In genomic region chr9:136482793-136483588, GRCh38 we compare ENCODE assay signal across 1 cellular context.
TF ChIP-seq lines count a peak whose summit lies in the region.

A gene with protein sequence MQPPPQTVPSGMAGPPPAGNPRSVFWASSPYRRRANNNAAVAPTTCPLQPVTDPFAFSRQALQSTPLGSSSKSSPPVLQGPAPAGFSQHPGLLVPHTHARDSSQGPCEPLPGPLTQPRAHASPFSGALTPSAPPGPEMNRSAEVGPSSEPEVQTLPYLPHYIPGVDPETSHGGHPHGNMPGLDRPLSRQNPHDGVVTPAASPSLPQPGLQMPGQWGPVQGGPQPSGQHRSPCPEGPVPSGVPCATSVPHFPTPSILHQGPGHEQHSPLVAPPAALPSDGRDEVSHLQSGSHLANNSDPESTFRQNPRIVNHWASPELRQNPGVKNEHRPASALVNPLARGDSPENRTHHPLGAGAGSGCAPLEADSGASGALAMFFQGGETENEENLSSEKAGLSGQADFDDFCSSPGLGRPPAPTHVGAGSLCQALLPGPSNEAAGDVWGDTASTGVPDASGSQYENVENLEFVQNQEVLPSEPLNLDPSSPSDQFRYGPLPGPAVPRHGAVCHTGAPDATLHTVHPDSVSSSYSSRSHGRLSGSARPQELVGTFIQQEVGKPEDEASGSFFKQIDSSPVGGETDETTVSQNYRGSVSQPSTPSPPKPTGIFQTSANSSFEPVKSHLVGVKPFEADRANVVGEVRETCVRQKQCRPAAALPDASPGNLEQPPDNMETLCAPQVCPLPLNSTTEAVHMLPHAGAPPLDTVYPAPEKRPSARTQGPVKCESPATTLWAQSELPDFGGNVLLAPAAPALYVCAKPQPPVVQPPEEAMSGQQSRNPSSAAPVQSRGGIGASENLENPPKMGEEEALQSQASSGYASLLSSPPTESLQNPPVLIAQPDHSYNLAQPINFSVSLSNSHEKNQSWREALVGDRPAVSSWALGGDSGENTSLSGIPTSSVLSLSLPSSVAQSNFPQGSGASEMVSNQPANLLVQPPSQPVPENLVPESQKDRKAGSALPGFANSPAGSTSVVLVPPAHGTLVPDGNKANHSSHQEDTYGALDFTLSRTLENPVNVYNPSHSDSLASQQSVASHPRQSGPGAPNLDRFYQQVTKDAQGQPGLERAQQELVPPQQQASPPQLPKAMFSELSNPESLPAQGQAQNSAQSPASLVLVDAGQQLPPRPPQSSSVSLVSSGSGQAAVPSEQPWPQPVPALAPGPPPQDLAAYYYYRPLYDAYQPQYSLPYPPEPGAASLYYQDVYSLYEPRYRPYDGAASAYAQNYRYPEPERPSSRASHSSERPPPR (N-terminal part only) (minus strand): TSS chr9:136483040. CDS start chr9:136477615, 5,425 bp downstream.

TF ChIP-seq in K562, 482 proteins besides CTCF, POLR2A, EP300 and RAD21 (continued from another document):
- TF ChIP-seq, protein P1, sequence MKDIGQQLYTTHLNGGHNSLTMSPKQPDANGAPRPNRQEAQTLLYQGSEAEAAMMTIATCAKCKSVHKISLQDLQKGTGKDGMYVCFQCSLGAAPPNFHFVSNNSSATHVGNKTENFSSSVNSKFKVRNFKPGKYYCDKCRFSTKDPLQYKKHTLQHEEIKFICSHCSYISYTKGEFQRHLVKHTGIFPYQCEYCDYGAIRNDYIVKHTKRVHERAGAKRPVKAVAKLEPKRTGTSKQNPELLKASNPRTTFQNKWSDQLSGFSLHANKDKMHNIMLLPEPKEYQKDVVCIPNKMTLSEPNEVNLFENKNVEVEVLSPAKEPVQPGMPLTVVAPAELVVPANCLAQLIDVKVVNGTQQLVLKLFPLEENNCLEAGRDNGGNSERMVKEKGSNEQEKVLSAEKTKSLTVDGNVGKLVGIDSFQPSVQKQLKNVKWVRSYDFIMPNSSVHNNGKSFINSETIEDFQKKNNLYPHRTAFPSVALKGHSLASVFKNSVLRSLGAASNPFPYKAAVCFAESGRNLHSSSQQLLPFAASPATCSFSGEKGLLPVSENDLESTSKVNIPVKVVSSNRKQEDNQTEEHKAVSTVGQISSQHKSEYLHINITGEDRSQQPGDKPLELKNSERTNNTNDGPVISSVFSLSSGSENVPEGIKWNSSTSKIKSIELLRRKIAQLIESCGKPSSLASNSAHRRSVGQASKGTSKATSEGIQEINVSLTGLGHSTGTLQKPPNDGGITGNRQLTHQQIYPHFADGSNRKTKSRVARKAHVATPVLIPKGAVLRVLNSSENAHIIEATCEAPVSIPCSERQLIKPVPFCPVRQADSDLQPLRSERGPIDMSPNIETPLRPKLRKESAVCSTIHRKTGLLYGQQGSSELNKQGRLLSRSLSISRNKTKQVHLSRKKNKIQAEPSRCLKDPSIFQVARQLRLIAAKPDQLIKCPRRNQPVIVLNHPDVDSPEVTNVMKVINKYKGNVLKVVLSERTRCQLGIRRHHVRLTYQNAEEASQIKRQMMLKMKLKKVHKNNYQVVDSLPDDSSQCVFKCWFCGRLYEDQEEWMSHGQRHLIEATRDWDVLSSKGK (CRISPR knock-in tag; IDR thresholded peaks at IDR 0.05) = no peak
- peak; percentile 55 for TF ChIP-seq PHF8 (IDR thresholded peaks at IDR 0.05; ENCODE audit: borderline replicate concordance, low read length)
- TF ChIP-seq, protein P2, sequence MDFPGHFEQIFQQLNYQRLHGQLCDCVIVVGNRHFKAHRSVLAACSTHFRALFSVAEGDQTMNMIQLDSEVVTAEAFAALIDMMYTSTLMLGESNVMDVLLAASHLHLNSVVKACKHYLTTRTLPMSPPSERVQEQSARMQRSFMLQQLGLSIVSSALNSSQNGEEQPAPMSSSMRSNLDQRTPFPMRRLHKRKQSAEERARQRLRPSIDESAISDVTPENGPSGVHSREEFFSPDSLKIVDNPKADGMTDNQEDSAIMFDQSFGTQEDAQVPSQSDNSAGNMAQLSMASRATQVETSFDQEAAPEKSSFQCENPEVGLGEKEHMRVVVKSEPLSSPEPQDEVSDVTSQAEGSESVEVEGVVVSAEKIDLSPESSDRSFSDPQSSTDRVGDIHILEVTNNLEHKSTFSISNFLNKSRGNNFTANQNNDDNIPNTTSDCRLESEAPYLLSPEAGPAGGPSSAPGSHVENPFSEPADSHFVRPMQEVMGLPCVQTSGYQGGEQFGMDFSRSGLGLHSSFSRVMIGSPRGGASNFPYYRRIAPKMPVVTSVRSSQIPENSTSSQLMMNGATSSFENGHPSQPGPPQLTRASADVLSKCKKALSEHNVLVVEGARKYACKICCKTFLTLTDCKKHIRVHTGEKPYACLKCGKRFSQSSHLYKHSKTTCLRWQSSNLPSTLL (IDR thresholded peaks at IDR 0.05) = no peak
- no peak for TF ChIP-seq ZNF589 (CRISPR knock-in tag; IDR thresholded peaks at IDR 0.05; ENCODE audit: low read depth)
- no peak for TF ChIP-seq ZNF561 (CRISPR knock-in tag; conservative IDR thresholded peaks at IDR 0.05)
- no peak for TF ChIP-seq ZNF253 (CRISPR knock-in tag; conservative IDR thresholded peaks at IDR 0.05)
- TF ChIP-seq ZNF445 (CRISPR knock-in tag; IDR thresholded peaks at IDR 0.05; ENCODE audit: low read depth) = no peak
- TF ChIP-seq, protein P3, sequence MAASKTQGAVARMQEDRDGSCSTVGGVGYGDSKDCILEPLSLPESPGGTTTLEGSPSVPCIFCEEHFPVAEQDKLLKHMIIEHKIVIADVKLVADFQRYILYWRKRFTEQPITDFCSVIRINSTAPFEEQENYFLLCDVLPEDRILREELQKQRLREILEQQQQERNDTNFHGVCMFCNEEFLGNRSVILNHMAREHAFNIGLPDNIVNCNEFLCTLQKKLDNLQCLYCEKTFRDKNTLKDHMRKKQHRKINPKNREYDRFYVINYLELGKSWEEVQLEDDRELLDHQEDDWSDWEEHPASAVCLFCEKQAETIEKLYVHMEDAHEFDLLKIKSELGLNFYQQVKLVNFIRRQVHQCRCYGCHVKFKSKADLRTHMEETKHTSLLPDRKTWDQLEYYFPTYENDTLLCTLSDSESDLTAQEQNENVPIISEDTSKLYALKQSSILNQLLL (CRISPR knock-in tag; IDR thresholded peaks at IDR 0.05; ENCODE audit: borderline replicate concordance) = no peak
- peak; percentile 96 for TF ChIP-seq MTA1 (IDR thresholded peaks at IDR 0.05; ENCODE audit: borderline replicate concordance)
- no peak for TF ChIP-seq CC2D1A (IDR thresholded peaks at IDR 0.05)
- no peak for TF ChIP-seq FOXJ3 (CRISPR knock-in tag; IDR thresholded peaks at IDR 0.05)
- TF ChIP-seq POLR2G (IDR thresholded peaks at IDR 0.05; ENCODE audit: low read depth, low read length) = peak; percentile 96
- no peak for TF ChIP-seq UBTF (IDR thresholded peaks at IDR 0.05; ENCODE audit: borderline replicate concordance in 1 of 2, low read depth in 2 of 2, low read length in 2 of 2)
- no peak for TF ChIP-seq RERE (CRISPR knock-in tag; IDR thresholded peaks at IDR 0.05; ENCODE audit: borderline replicate concordance)
- TF ChIP-seq, protein P4, sequence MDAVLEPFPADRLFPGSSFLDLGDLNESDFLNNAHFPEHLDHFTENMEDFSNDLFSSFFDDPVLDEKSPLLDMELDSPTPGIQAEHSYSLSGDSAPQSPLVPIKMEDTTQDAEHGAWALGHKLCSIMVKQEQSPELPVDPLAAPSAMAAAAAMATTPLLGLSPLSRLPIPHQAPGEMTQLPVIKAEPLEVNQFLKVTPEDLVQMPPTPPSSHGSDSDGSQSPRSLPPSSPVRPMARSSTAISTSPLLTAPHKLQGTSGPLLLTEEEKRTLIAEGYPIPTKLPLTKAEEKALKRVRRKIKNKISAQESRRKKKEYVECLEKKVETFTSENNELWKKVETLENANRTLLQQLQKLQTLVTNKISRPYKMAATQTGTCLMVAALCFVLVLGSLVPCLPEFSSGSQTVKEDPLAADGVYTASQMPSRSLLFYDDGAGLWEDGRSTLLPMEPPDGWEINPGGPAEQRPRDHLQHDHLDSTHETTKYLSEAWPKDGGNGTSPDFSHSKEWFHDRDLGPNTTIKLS (IDR thresholded peaks at IDR 0.05; ENCODE audit: borderline replicate concordance, low read depth) = peak; percentile 96
- TF ChIP-seq MXI1 (IDR thresholded peaks at IDR 0.05; ENCODE audit: low read depth, low read length) = no peak
- TF ChIP-seq ZBTB2 (IDR thresholded peaks at IDR 0.05) = no peak
- TF ChIP-seq STAT6 (CRISPR knock-in tag; IDR thresholded peaks at IDR 0.05) = no peak
- no peak for TF ChIP-seq ZFP36 (IDR thresholded peaks at IDR 0.05; ENCODE audit: low read depth, low read length, partially characterized antibody)
